3 cellular contexts compared by ENCODE assay signal in genomic region chr1:12644829-12645228, GRCh38.
TF ChIP-seq lines count a peak whose summit lies in the region.

No MANE protein-coding gene starts in this region.

TF ChIP-seq in HEK293, 187 proteins besides CTCF, POLR2A, EP300 and RAD21 (continued from another document and continues in another):
- TF ChIP-seq ZNF202 (tag by site-specific recombination; IDR thresholded peaks at IDR 0.05; ENCODE audit: borderline replicate concordance) (no peak), ZNF530 (tag by site-specific recombination; IDR thresholded peaks at IDR 0.05; ENCODE audit: low read depth) (no peak), ZNF629 (tag by site-specific recombination; IDR thresholded peaks at IDR 0.05) (no peak), ZNF37A (tag by site-specific recombination; IDR thresholded peaks at IDR 0.05) (no peak), ZNF292 (tag by site-specific recombination; IDR thresholded peaks at IDR 0.05; ENCODE audit: borderline replicate concordance, low read depth) (no peak), ZNF280D (tag by site-specific recombination; IDR thresholded peaks at IDR 0.05) (no peak), ZNF701 (tag by site-specific recombination; IDR thresholded peaks at IDR 0.05) (no peak), ZSCAN18 (tag by site-specific recombination; IDR thresholded peaks at IDR 0.05) (no peak), ZNF555 (tag by site-specific recombination; conservative IDR thresholded peaks at IDR 0.05) (no peak), ATF2 (tag by site-specific recombination; IDR thresholded peaks at IDR 0.05; ENCODE audit: low read depth) (no peak), ZNF600 (tag by site-specific recombination; IDR thresholded peaks at IDR 0.05) (no peak), ZNF133 (tag by site-specific recombination; IDR thresholded peaks at IDR 0.05) (no peak), ZNF785 (tag by site-specific recombination; IDR thresholded peaks at IDR 0.05) (no peak)

TF ChIP-seq in WTC11, 78 proteins besides CTCF, POLR2A, EP300 and RAD21 (continued from another document):
- TF ChIP-seq ZNF512 (CRISPR knock-in tag; IDR thresholded peaks at IDR 0.05; ENCODE audit: borderline replicate concordance), result peak; percentile 84; the same call in 1 of the 2 replicates

TF ChIP-seq in H1, 55 proteins besides CTCF, POLR2A, EP300 and RAD21 (continued from another document):
- no peak for TF ChIP-seq SP1 (IDR thresholded peaks at IDR 0.05; ENCODE audit: low read depth, low read length)
- TF ChIP-seq CREB1 (IDR thresholded peaks at IDR 0.05), result no peak
- TF ChIP-seq CHD1 (IDR thresholded peaks at IDR 0.05; ENCODE audit: low read depth, low read length), result no peak
- no peak for TF ChIP-seq YY1 (IDR thresholded peaks at IDR 0.05; ENCODE audit: low read depth, low read length)
- no peak for TF ChIP-seq POLR2AphosphoS5 (IDR thresholded peaks at IDR 0.05; ENCODE audit: low read depth, low read length)
